31 cellular contexts compared by ENCODE assay signal in the genomic region with DNA sequence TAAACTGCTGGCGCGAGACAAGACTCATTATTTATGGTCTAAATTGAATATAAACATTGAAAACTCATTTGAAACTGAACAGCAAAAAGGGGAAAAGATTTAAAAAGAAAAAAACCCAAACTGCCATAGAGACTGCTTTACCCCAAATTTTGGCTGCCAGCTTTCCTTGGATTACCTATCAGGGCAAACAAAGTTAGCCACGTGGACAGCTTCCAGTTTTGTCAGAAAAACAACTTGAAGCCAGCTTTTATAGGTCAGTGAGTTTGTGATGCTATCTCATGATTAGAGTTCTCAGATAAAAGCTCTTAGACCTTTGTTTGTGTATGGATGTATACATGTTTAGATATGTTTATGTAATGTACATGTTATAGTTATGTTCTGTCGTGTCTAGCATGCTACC. TPM values are rescaled to one million over a fixed set of nuclear protein-coding genes. Genes with fewer than 3 reads are reported as not detected.
DNase-seq lines count a peak whose midpoint lies in the region; ATAC-seq, FAIRE-seq and TF ChIP-seq lines count a peak whose summit lies in the region.
"Had no signal": no experiment of that assay in that cellular context is flagged by ENCODE, and none has a peak within 500 bp of the region (broad histone marks: within the 10 kb centered on the region; RNA-seq: fewer than 3 reads in every experiment).

No MANE protein-coding gene starts in this region.

- H3K36me3 Mint-ChIP-seq in activated T-helper 17 cell treated with anti-CD3 and anti-CD28 coated beads, Interleukin-2, amount 50 U/mL, for 72 hours (ENCODE audit: low read depth): no peaks in the 10 kb centered on the region
- no peaks in the 10 kb centered on the region for H3K36me3 Mint-ChIP-seq in T-cell
- H3K36me3 Mint-ChIP-seq: CD4-positive, alpha-beta memory T cell; IgD-negative memory B cell had no signal

- H3K27ac Mint-ChIP-seq in activated T-helper 17 cell treated with anti-CD3 and anti-CD28 coated beads, Interleukin-2, amount 50 U/mL, for 72 hours: peak overlapping the region; percentile 8
- H3K27ac Mint-ChIP-seq in T-cell: no peak overlapping the region
- H3K27ac Mint-ChIP-seq: CD4-positive, alpha-beta memory T cell; H9; IgD-negative memory B cell; T-helper 1 cell treated with Interleukin-12 subunit alpha and Interleukin-12 subunit beta and Interleukin-4 antibody, amounts not matched to agents 30 μg/mL and 1 μg/mL, for 36 hours had no signal

- no peaks in the 10 kb centered on the region for H3K9me3 Mint-ChIP-seq in activated T-helper 17 cell treated with anti-CD3 and anti-CD28 coated beads, Interleukin-2, amount 50 U/mL, for 72 hours
- H3K9me3 Mint-ChIP-seq in T-cell: no peaks in the 10 kb centered on the region
- H3K9me3 Mint-ChIP-seq: CD4-positive, alpha-beta memory T cell; IgD-negative memory B cell; T-helper 1 cell treated with Interleukin-12 subunit alpha and Interleukin-12 subunit beta and Interleukin-4 antibody, amounts not matched to agents 30 μg/mL and 1 μg/mL, for 36 hours had no signal

- DNase-seq in GM19239 (ENCODE audit: insufficient read length, low spot score) (no peak), H54 (ENCODE audit: insufficient read length, low spot score) (no peak), NCI-H1417 treated with DMSO at 0.1 percent for 48 hours (lab: John Stamatoyannopoulos, UW) (no peak), T-cell (no peak), hippocampal formation (lab: John Stamatoyannopoulos, UW) (no peak)
- DNase-seq: AML-193; Caco-2; CD4-positive, alpha-beta memory T cell; DMS79; EL; GDM1; H9; NCI-H1092; NCI-H1436; NCI-H187; NCI-H2081 treated with DMSO at 0.1 percent for 48 hours; NCI-H2171; NCI-H226; NCI-H524; NCI-H748 treated with DMSO at 0.1 percent for 48 hours; RPMI8226; SHP77 had no signal

- no peak overlapping the region for H3K9ac ChIP-seq in parathyroid adenoma
- H3K9ac ChIP-seq: BLaER1 treated with 17β-estradiol and CSF1 and Interleukin-3, amounts not matched to agents 10 nM and 100 nM; KMS-11 had no signal

- H3K27me3 Mint-ChIP-seq in activated T-helper 17 cell treated with anti-CD3 and anti-CD28 coated beads, Interleukin-2, amount 50 U/mL, for 72 hours: peaks cover 9% of the 10 kb centered on the region
- peaks cover 7 to 25% of the 10 kb centered on the region in 2 donors for H3K27me3 Mint-ChIP-seq in T-cell

- H2AFZ ChIP-seq in parathyroid adenoma: no peak overlapping the region

- H3K4me1 Mint-ChIP-seq in activated T-helper 17 cell treated with anti-CD3 and anti-CD28 coated beads, Interleukin-2, amount 50 U/mL, for 72 hours: no peaks in the 10 kb centered on the region
- H3K4me1 Mint-ChIP-seq in T-cell: no peaks in the 10 kb centered on the region
- H3K4me1 Mint-ChIP-seq: H9 had no signal

- TF ChIP-seq CTCF in parathyroid adenoma (IDR thresholded peaks at IDR 0.05): no peak

- H3K4me3 ChIP-seq in parathyroid adenoma (ENCODE audit: low read depth, low read length): peak overlapping the region; percentile 19
- H3K4me3 ChIP-seq: A549; BLaER1 treated with 17β-estradiol and CSF1 and Interleukin-3, amounts not matched to agents 10 nM and 100 nM; GM12878 had no signal

- TF ChIP-seq POLR2A in H54 (IDR thresholded peaks at IDR 0.05; ENCODE audit: low read depth, low read length): no peak

- H3K9me3 ChIP-seq in parathyroid adenoma (ENCODE audit: control insufficient read depth, low read length): no peaks in the 10 kb centered on the region
- H3K9me3 ChIP-seq: A549; BLaER1 treated with 17β-estradiol and CSF1 and Interleukin-3, amounts not matched to agents 10 nM and 100 nM; Caco-2 had no signal

- peaks cover 10% of the 10 kb centered on the region for H3K4me1 ChIP-seq in parathyroid adenoma
- H3K4me1 ChIP-seq: Caco-2 had no signal

- no peaks in the 10 kb centered on the region for H3K36me3 ChIP-seq in parathyroid adenoma (ENCODE audit: control insufficient read depth, insufficient read depth, low read length)
- H3K36me3 ChIP-seq: BLaER1 treated with 17β-estradiol and CSF1 and Interleukin-3, amounts not matched to agents 10 nM and 100 nM had no signal

- peaks cover 2% of the 10 kb centered on the region for H3K79me2 ChIP-seq in parathyroid adenoma

- no peak overlapping the region for H3K4me3 Mint-ChIP-seq in activated T-helper 17 cell treated with anti-CD3 and anti-CD28 coated beads, Interleukin-2, amount 50 U/mL, for 72 hours
- H3K4me3 Mint-ChIP-seq in T-cell: no peak overlapping the region
- H3K4me3 Mint-ChIP-seq: CD4-positive, alpha-beta memory T cell; H9; IgD-negative memory B cell; T-helper 1 cell treated with Interleukin-12 subunit alpha and Interleukin-12 subunit beta and Interleukin-4 antibody, amounts not matched to agents 30 μg/mL and 1 μg/mL, for 36 hours had no signal

- H3K27me3 ChIP-seq in parathyroid adenoma (ENCODE audit: control insufficient read depth, insufficient read depth, low read length): no peaks in the 10 kb centered on the region

- peak overlapping the region; percentile 81 for H3K27ac ChIP-seq in parathyroid adenoma
- H3K27ac ChIP-seq: A549; BLaER1 treated with 17β-estradiol and CSF1 and Interleukin-3, amounts not matched to agents 10 nM and 100 nM; KMS-11 had no signal

- H3K4me2 ChIP-seq in parathyroid adenoma (ENCODE audit: low read length): peak overlapping the region; percentile 35
- H3K4me2 ChIP-seq: A549, KMS-11 had no signal

- FAIRE-seq in GM19239 (lab: Jason Lieb, UNC): peak; percentile 4
- peak; percentile 86 for FAIRE-seq in H54 (lab: Jason Lieb, UNC)
- FAIRE-seq: A549, GM12878 had no signal

- ATAC-seq in activated T-helper 17 cell treated with anti-CD3 and anti-CD28 coated beads, Interleukin-2, amount 50 U/mL, for 72 hours (replicated peaks): no peak
- ATAC-seq in T-cell (replicated peaks in 1 of 4): no peak
- ATAC-seq: A549, GM12878 had no signal

- POLR2A ChIA-PET in T-cell (lab: Charles Lee): no interaction called here

- CTCF ChIA-PET in T-cell (lab: Charles Lee): no interaction called here

RNA-seq across cellular contexts. Expression of gene FBP2, which starts 16.1 kb away (rescaled TPM):
- not detected for total RNA-seq in activated T-helper 17 cell treated with anti-CD3 and anti-CD28 coated beads, Interleukin-2, amount 50 U/mL, for 72 hours
- total RNA-seq in T-cell: not detected
- total RNA-seq: Caco-2; CD4-positive, alpha-beta memory T cell; H9; SK-MEL-5 had no signal

RNA-seq across cellular contexts. Expression of gene PCAT7, which starts 22.7 kb away (rescaled TPM):
- not detected for total RNA-seq in activated T-helper 17 cell treated with anti-CD3 and anti-CD28 coated beads, Interleukin-2, amount 50 U/mL, for 72 hours
- total RNA-seq in T-cell: not detected
- total RNA-seq: CD4-positive, alpha-beta memory T cell; GM12878 had no signal
